17 cellular contexts compared by ENCODE assay signal in the genomic region with DNA sequence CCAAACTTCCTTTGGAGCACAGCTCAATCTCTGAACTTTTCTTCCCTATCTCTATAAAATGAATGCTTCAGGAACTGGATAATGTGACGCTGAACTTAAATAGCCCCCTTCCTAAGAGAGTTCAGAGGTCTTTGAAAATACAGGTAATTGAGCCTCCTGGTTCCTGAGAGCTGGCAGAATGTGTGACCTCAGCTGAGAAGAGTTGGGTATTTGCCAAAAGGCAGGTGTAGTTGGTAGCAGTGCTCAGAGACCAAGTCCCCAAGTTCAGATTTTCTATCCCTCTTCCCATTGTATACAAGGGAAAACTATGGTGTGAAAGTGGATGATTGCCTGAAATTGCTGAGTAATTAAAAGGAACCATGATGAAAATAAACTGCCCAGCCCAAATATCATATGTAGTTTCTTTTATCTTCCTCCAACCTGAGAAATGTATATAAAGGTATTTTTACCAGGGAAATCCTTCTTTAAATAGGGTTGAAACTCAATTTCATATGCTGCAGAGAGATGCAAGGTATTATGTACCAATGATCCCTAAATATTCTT.
"Had no signal": no experiment of that assay in that cellular context is flagged by ENCODE, and none has a peak within 500 bp of the region (broad histone marks: within the 10 kb centered on the region; RNA-seq: fewer than 3 reads in every experiment).

No MANE protein-coding gene starts in this region.

- H3K36me3 Mint-ChIP-seq: activated naive CD4-positive, alpha-beta T cell treated with anti-CD3 and anti-CD28 coated beads, Interleukin-2, amount 10 ng/mL, durations not matched to agents 7 days and 5 days; stimulated activated naive B cell treated with anti-CD40 and anti-IgM and Interleukin-4, amounts not matched to agents 10 μg/mL and 1 μg/mL and 100 μg/mL, for 72 hours; type B pancreatic cell had no signal

- H3K4me3 ChIP-seq: coronary artery, gastrocnemius medialis, heart right ventricle, left lung, psoas muscle, spleen had no signal

- H3K9me3 ChIP-seq: gastrocnemius medialis, heart right ventricle, left lung, psoas muscle, spleen had no signal

- H3K27ac ChIP-seq: coronary artery, gastrocnemius medialis, heart right ventricle, left lung, psoas muscle, spleen had no signal

- H3K9me3 Mint-ChIP-seq: activated naive CD4-positive, alpha-beta T cell treated with anti-CD3 and anti-CD28 coated beads, Interleukin-2, amount 10 ng/mL, durations not matched to agents 7 days and 5 days; activated T-helper 2 cell treated with anti-CD3 and anti-CD28 coated beads, Interferon-gamma antibody, Interleukin-2, Interleukin-4, amounts not matched to agents 10 μg/mL and 5 μg/mL and 100 μg/mL, durations not matched to agents 14 hours and 24 hours and 36 hours; nephron progenitor cell; stimulated activated naive B cell treated with anti-CD40 and anti-IgM and Interleukin-4, amounts not matched to agents 10 μg/mL and 1 μg/mL and 100 μg/mL, for 72 hours; type B pancreatic cell had no signal

- H3K4me3 Mint-ChIP-seq: activated naive CD4-positive, alpha-beta T cell treated with anti-CD3 and anti-CD28 coated beads, Interleukin-2, amount 10 ng/mL, durations not matched to agents 7 days and 5 days; nephron progenitor cell; stimulated activated naive B cell treated with anti-CD40 and anti-IgM and Interleukin-4, amounts not matched to agents 10 μg/mL and 1 μg/mL and 100 μg/mL, for 72 hours; type B pancreatic cell had no signal

- H3K27ac Mint-ChIP-seq: activated naive CD4-positive, alpha-beta T cell treated with anti-CD3 and anti-CD28 coated beads, Interleukin-2, amount 10 ng/mL, durations not matched to agents 7 days and 5 days; activated T-helper 2 cell treated with anti-CD3 and anti-CD28 coated beads, Interferon-gamma antibody, Interleukin-2, Interleukin-4, amounts not matched to agents 10 μg/mL and 5 μg/mL and 100 μg/mL, durations not matched to agents 14 hours and 24 hours and 36 hours; nephron progenitor cell; stimulated activated naive B cell treated with anti-CD40 and anti-IgM and Interleukin-4, amounts not matched to agents 10 μg/mL and 1 μg/mL and 100 μg/mL, for 72 hours; type B pancreatic cell had no signal

- ATAC-seq: gastrocnemius medialis; heart right ventricle; left lung; psoas muscle; sciatic nerve; stimulated activated naive B cell treated with anti-CD40 and anti-IgM and Interleukin-4, amounts not matched to agents 10 μg/mL and 1 μg/mL and 100 μg/mL, for 72 hours had no signal

- DNase-seq: activated CD4-positive, alpha-beta T cell treated with anti-CD3 and anti-CD28 coated beads, Interleukin-2, amount 50 U/mL, for 1 hour; activated naive CD4-positive, alpha-beta T cell treated with anti-CD3 and anti-CD28 coated beads, Interleukin-2, amount 10 ng/mL, durations not matched to agents 7 days and 5 days; activated T-cell treated with anti-CD3 and anti-CD28 coated beads for 4 hours; effector CD4-positive, alpha-beta T cell; gastrocnemius medialis; heart right ventricle; left lung; mesendoderm; nephron progenitor cell; psoas muscle; spleen; stimulated activated CD4-positive, alpha-beta T cell treated with anti-CD3 and anti-CD28 coated beads, Interleukin-2, amount 100 ng/mL, for 24 hours; stimulated activated naive B cell treated with anti-CD40 and anti-IgM and Interleukin-4, amounts not matched to agents 10 μg/mL and 1 μg/mL and 100 μg/mL, for 72 hours had no signal

- H3K4me1 ChIP-seq: gastrocnemius medialis, left lung, psoas muscle had no signal

- H3K27me3 ChIP-seq: gastrocnemius medialis, heart right ventricle, left lung, spleen had no signal

- H3K36me3 ChIP-seq: gastrocnemius medialis, heart right ventricle, left lung, spleen had no signal
